In the genomic region with DNA sequence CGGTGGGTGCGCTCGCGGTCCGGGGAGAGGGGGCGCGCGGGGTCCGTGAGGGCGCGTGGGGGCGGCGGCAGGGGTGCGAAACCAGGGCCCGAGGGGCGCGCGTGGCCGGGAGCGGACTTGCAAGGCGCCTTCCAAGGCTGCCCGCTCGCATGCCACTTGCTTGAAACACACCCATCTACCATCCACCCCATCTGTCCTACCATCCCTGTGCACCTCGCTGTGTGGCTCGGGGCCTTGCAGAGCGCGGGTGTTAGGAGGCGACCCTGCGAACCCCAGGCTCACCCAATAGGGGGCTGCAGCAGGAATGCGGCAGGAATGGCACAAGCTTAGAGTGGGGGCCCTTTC, we compare ENCODE assay signal across 19 cellular contexts. TPM values are rescaled to one million over a fixed set of nuclear protein-coding genes. Genes with fewer than 3 reads are reported as not detected.
DNase-seq lines count a peak whose midpoint lies in the region; ATAC-seq and TF ChIP-seq lines count a peak whose summit lies in the region.
"Had no signal": no experiment of that assay in that cellular context is flagged by ENCODE, and none has a peak within 500 bp of the region (broad histone marks: within the 10 kb centered on the region; RNA-seq: fewer than 3 reads in every experiment).

No MANE protein-coding gene starts in this region.

- H3K18ac ChIP-seq in neuronal stem cell (ENCODE audit: low read length) = peak overlapping the region; percentile 98

- TF ChIP-seq CTCF in hepatocyte (IDR thresholded peaks at IDR 0.05; ENCODE audit: poor library complexity) = no peak
- no peak for TF ChIP-seq CTCF in A673 (conservative IDR thresholded peaks at IDR 0.05; ENCODE audit: low read depth, low read length)

- H3K14ac ChIP-seq in neuronal stem cell (ENCODE audit: low read length) = peak overlapping the region; percentile 48

- H3K4me1 ChIP-seq in hepatocyte (ENCODE audit: insufficient read depth) = peaks cover 3% of the 10 kb centered on the region
- peaks cover 8 to 16% of the 10 kb centered on the region in 2 donors for H3K4me1 ChIP-seq in neuronal stem cell (ENCODE audit: control insufficient read depth in 2 of 2, insufficient read depth in 1 of 2, low read depth in 1 of 2, low read length in 2 of 2)
- H3K4me1 ChIP-seq in urinary bladder (ENCODE audit: insufficient read depth) = no peaks in the 10 kb centered on the region
- no peaks in the 10 kb centered on the region for H3K4me1 ChIP-seq in A673 (ENCODE audit: insufficient read depth, low read length, poor library complexity, severe bottlenecking)
- H3K4me1 ChIP-seq: HAP-1 had no signal

- H3K9me3 ChIP-seq in hepatocyte (ENCODE audit: low read depth) (no peaks in the 10 kb centered on the region), neuronal stem cell (replicated peaks in 1 of 2; ENCODE audit: control insufficient read depth in 2 of 2, insufficient read depth in 1 of 2, low read depth in 1 of 2, low read length in 2 of 2) (no peaks in the 10 kb centered on the region), A673 (ENCODE audit: low read depth, low read length, poor library complexity, severe bottlenecking) (no peaks in the 10 kb centered on the region)
- H3K9me3 ChIP-seq: adrenal gland, HAP-1 had no signal

- no peaks in the 10 kb centered on the region for H4K20me1 ChIP-seq in hepatocyte (ENCODE audit: insufficient read depth, poor library complexity, severe bottlenecking)

- H3K4me3 ChIP-seq in hepatocyte (no peak overlapping the region), neuronal stem cell (ENCODE audit: low read length in 2 of 2) (peak overlapping the region; percentile 20 to 58), urinary bladder (ENCODE audit: low read depth, low read length) (peak overlapping the region; percentile 24), A673 (ENCODE audit: low read depth, low read length, poor library complexity, severe bottlenecking) (no peak overlapping the region)
- H3K4me3 ChIP-seq: adrenal gland, HAP-1 had no signal

- DNase-seq in Right ventricle myocardium superior = peak; percentile 37
- DNase-seq in cardiac septum (ENCODE audit: low spot score) = no peak
- no peak for DNase-seq in hepatocyte (ENCODE audit: low spot score)
- no peak for DNase-seq in neuronal stem cell (ENCODE audit: low spot score)
- DNase-seq in A673 (ENCODE audit: low spot score) = no peak
- DNase-seq in activated CD4-positive, CD25-positive, alpha-beta regulatory T cell treated with anti-CD3 and anti-CD28 coated beads, Interleukin-2, amount 50 U/mL, for 72 hours = no peak
- DNase-seq in NCI-H748 (lab: John Stamatoyannopoulos, UW; ENCODE audit: unreplicated experiment) = no peak
- DNase-seq: activated T-cell treated with anti-CD3 and anti-CD28 coated beads, Interleukin-2, amount 50 U/mL, for 1 hour; Calu3; KG1; NCI-H1694; T-cell had no signal

- no TSS peak for BruUV-seq in A673 (replicated peaks; lab: Mats Ljungman, UMichigan)

- no peaks in the 10 kb centered on the region for H3K9me2 ChIP-seq in hepatocyte (replicated peaks; ENCODE audit: insufficient read depth)

- peaks cover 20% of the 10 kb centered on the region for H3K27me3 ChIP-seq in hepatocyte
- H3K27me3 ChIP-seq in neuronal stem cell (ENCODE audit: control insufficient read depth in 3 of 3, insufficient read depth in 3 of 3, low read depth in 1 of 3, low read length in 3 of 3) = peaks cover 0 to 55% (median 5%) of the 10 kb centered on the region in 3 experiments
- H3K27me3 ChIP-seq in A673 (replicated peaks; ENCODE audit: insufficient read depth, low read depth, low read length, poor library complexity) = no peaks in the 10 kb centered on the region

- 21% methylated on average over 18 of the region's 30 CpGs for WGBS in hepatocyte (ENCODE audit: low lambda C conversion rate, missing lambda C conversion rate)
- WGBS in neuronal stem cell (ENCODE audit: extremely low coverage in 2 of 2, insufficient read length in 2 of 2, insufficient replicate concordance in 1 of 2), 2 donors = no CpG with 5 or more reads among the region's 30 CpGs
- WGBS in urinary bladder = 13% methylated on average over 30 of the region's 30 CpGs

- peak overlapping the region; percentile 14 for H2BK15ac ChIP-seq in neuronal stem cell (ENCODE audit: low read length)

- no peak overlapping the region for H3K23ac ChIP-seq in neuronal stem cell (ENCODE audit: low read depth, low read length, poor library complexity)

- POLR2A ChIA-PET in A673 (lab: Charles Lee; ENCODE audit: low non-redundant PET) = interaction anchor here (0.6 kb wide), 1 partner anchor 142 kb away, joined by 3 read pairs; no protein-coding TSS in a partner anchor

- H4K91ac ChIP-seq in neuronal stem cell (ENCODE audit: low read depth, low read length, poor library complexity) = no peak overlapping the region

- H3K4ac ChIP-seq in neuronal stem cell (ENCODE audit: low read length) = no peak overlapping the region

- H3K27ac ChIP-seq in hepatocyte (no peak overlapping the region), neuronal stem cell (replicated peaks; ENCODE audit: low read length) (no peak overlapping the region), urinary bladder (ENCODE audit: low read depth) (no peak overlapping the region), A673 (ENCODE audit: low read depth, low read length, poor library complexity, severe bottlenecking) (no peak overlapping the region)
- H3K27ac ChIP-seq: adrenal gland, skin epidermis had no signal

- H2BK120ac ChIP-seq in neuronal stem cell (ENCODE audit: low read depth, low read length) = peak overlapping the region; percentile 56

- H2AK5ac ChIP-seq in neuronal stem cell (ENCODE audit: low read depth, low read length) = peak overlapping the region; percentile 59

- H2AFZ ChIP-seq in hepatocyte (peak overlapping the region; percentile 82), neuronal stem cell (ENCODE audit: low read length) (peak overlapping the region; percentile 93)

- H2BK5ac ChIP-seq in neuronal stem cell (ENCODE audit: low read length) = no peak overlapping the region

- intact Hi-C loops in Right ventricle myocardium superior (cut with DNase I) = loop anchor here (5.0 kb wide), 1 partner anchor 263 kb away; no protein-coding TSS in a partner anchor
- intact Hi-C loops in cardiac septum (cut with DNase I) = no loop called here
- intact Hi-C loops in A673 (cut with micrococcal nuclease; ENCODE audit: unreplicated experiment) = no loop called here

- no peak overlapping the region for H4K8ac ChIP-seq in neuronal stem cell (ENCODE audit: low read depth, low read length)

- H3K4me2 ChIP-seq in hepatocyte (peak overlapping the region; percentile 91), neuronal stem cell (ENCODE audit: insufficient read depth, low read length, poor library complexity, severe bottlenecking) (peak overlapping the region; percentile 64)

- no peaks in the 10 kb centered on the region for H3K79me1 ChIP-seq in neuronal stem cell (ENCODE audit: low read depth, low read length)

- CTCF ChIA-PET in A673 (lab: Charles Lee) = interaction anchor here (0.6 kb wide), 1 partner anchor 36 kb away, joined by 3 read pairs; no protein-coding TSS in a partner anchor

- ATAC-seq in Right ventricle myocardium superior (ENCODE audit: poor library complexity) = no peak
- ATAC-seq: activated CD4-positive, CD25-positive, alpha-beta regulatory T cell treated with anti-CD3 and anti-CD28 coated beads, Interleukin-2, amount 50 U/mL, for 24 hours; T-cell had no signal

- H2BK12ac ChIP-seq in neuronal stem cell (ENCODE audit: low read length) = no peak overlapping the region

- H3K79me2 ChIP-seq in hepatocyte = no peaks in the 10 kb centered on the region

- H3K36me3 ChIP-seq in hepatocyte (replicated peaks; ENCODE audit: insufficient read depth, low read depth) (no peaks in the 10 kb centered on the region), neuronal stem cell (replicated peaks in 1 of 2; ENCODE audit: control insufficient read depth in 2 of 2, insufficient read depth in 2 of 2, low read length in 2 of 2) (no peaks in the 10 kb centered on the region), urinary bladder (ENCODE audit: insufficient read depth) (no peaks in the 10 kb centered on the region), A673 (ENCODE audit: insufficient read depth, low read length, poor library complexity, severe bottlenecking) (no peaks in the 10 kb centered on the region)
- H3K36me3 ChIP-seq: adrenal gland, HAP-1 had no signal

- H3K9ac ChIP-seq in neuronal stem cell (ENCODE audit: low read depth, low read length, poor library complexity) = peak overlapping the region; percentile 54

RNA-seq across cellular contexts. Expression of gene CFAP100, which starts 0.2 kb away (rescaled TPM):
- total RNA-seq in Right ventricle myocardium superior = not detected
- not detected for total RNA-seq in cardiac septum
- not detected in 2 replicates for total RNA-seq in hepatocyte
- polyA plus RNA-seq in hepatocyte = not detected in 2 replicates
- polyA plus RNA-seq in neuronal stem cell (2013, experiment 1 of 2) = 3.9 TPM
- polyA plus RNA-seq in neuronal stem cell (2013, experiment 2 of 2) = 2.8 TPM
- not detected for total RNA-seq in urinary bladder
- polyA plus RNA-seq in urinary bladder = not detected
- not detected in 2 replicates for total RNA-seq in A673 (2021)
- total RNA-seq: adrenal gland, Calu3, myocyte, T-cell had no signal
- polyA plus RNA-seq: adrenal gland, keratinocyte had no signal

RNA-seq across cellular contexts. Expression of gene KLF15, which starts 37.7 kb away (rescaled TPM):
- total RNA-seq in Right ventricle myocardium superior (34.0 TPM), cardiac septum (11.5 TPM), hepatocyte (16.7 and 19.9 TPM in 2 replicates), urinary bladder (1.6 TPM), A673 (2021) (32.1 and 32.6 TPM in 2 replicates)
- polyA plus RNA-seq in hepatocyte (1.8 TPM in 2 replicates), urinary bladder (57.3 TPM)
- 6.0 TPM for polyA plus RNA-seq in neuronal stem cell (2013, experiment 1 of 2)
- polyA plus RNA-seq in neuronal stem cell (2013, experiment 2 of 2) = 5.6 TPM

Comparison
In these comparisons a context has a peak if more than half of its experiments do, and no peak if none do; other contexts are left out.
1. H3K4me3 ChIP-seq: peak in neuronal stem cell (2 of 2) and urinary bladder (single experiment); none in hepatocyte (single experiment) and A673 (single experiment).